In genomic region chr2:225037374-225038075, GRCh38 we compare ENCODE assay signal across 14 cellular contexts. TPM values are rescaled to one million over a fixed set of nuclear protein-coding genes. Genes with fewer than 3 reads are reported as not detected.
A peak's percentile ranks its signal among the peaks of the same experiment; 100 is the strongest.
DNase-seq lines count a peak whose midpoint lies in the region; ATAC-seq, FAIRE-seq and TF ChIP-seq lines count a peak whose summit lies in the region.
"Had no signal": no experiment of that assay in that cellular context is flagged by ENCODE, and none has a peak within 500 bp of the region (broad histone marks: within the 10 kb centered on the region; RNA-seq: fewer than 3 reads in every experiment).

No MANE protein-coding gene starts in this region.

- no peak overlapping the region for H3K27ac ChIP-seq in kidney (ENCODE audit: low read depth in 2 of 2, low read length in 2 of 2)
- H3K27ac ChIP-seq: SK-N-MC, tibial artery had no signal

- H3K27me3 Mint-ChIP-seq in activated CD4-positive, alpha-beta T cell treated with anti-CD3 and anti-CD28 coated beads for 36 hours, result no peaks in the 10 kb centered on the region
- H3K27me3 Mint-ChIP-seq in nephron progenitor cell (ENCODE audit: low read depth, poor library complexity), result peaks cover 43% of the 10 kb centered on the region

- TF ChIP-seq CTCF in cardiac fibroblast (IDR thresholded peaks at IDR 0.05; ENCODE audit: low read depth, low read length) (no peak), kidney (IDR thresholded peaks at IDR 0.05; ENCODE audit: borderline replicate concordance, extremely low read depth, insufficient read depth) (no peak), nephron progenitor cell (IDR thresholded peaks at IDR 0.05) (no peak)

- H3K36me3 Mint-ChIP-seq in activated CD4-positive, alpha-beta T cell treated with anti-CD3 and anti-CD28 coated beads for 36 hours (ENCODE audit: low read depth), result peaks cover 50% of the 10 kb centered on the region
- no peaks in the 10 kb centered on the region for H3K36me3 Mint-ChIP-seq in nephron progenitor cell (ENCODE audit: low read depth)

- H3K9me3 Mint-ChIP-seq in activated CD4-positive, alpha-beta T cell treated with anti-CD3 and anti-CD28 coated beads for 36 hours (ENCODE audit: low read depth), result no peaks in the 10 kb centered on the region
- H3K9me3 Mint-ChIP-seq in nephron progenitor cell, result no peaks in the 10 kb centered on the region

- DNase-seq in activated CD4-positive, alpha-beta T cell treated with anti-CD3 and anti-CD28 coated beads for 36 hours, result no peak
- no peak for DNase-seq in activated CD4-positive, alpha-beta T cell treated with anti-CD3 and anti-CD28 coated beads for 4 hours
- DNase-seq in NOMO-1 treated with DMSO at 0.1 percent for 48 hours (lab: John Stamatoyannopoulos, UW; ENCODE audit: unreplicated experiment), result peak; percentile 57
- DNase-seq in cardiac fibroblast (ENCODE audit: low read depth in 2 of 2), result peak; percentile 28 to 60
- DNase-seq in renal cortical epithelial cell (ENCODE audit: low read depth), result peak; percentile 18
- DNase-seq in GF-D8 (lab: John Stamatoyannopoulos, UW), result no peak
- DNase-seq in kidney, result no peak
- no peak for DNase-seq in nephron progenitor cell
- DNase-seq: 8988T; activated CD4-positive, alpha-beta T cell treated with anti-CD3 and anti-CD28 coated beads, Interleukin-2, amount 50 U/mL, for 4 hours; DMS153; NCI-H187 treated with DMSO at 0.1 percent for 48 hours; tibial artery had no signal

- no peak overlapping the region for H3K4me3 ChIP-seq in cardiac fibroblast (replicated peaks in 1 of 2; ENCODE audit: low read depth in 2 of 2, low read length in 2 of 2)
- H3K4me3 ChIP-seq in kidney (ENCODE audit: low read length in 2 of 2), result no peak overlapping the region
- H3K4me3 ChIP-seq: SK-N-MC, tibial artery had no signal

- POLR2A ChIA-PET in activated CD4-positive, alpha-beta T cell treated with anti-CD3 and anti-CD28 coated beads for 36 hours (lab: Charles Lee), result no interaction called here

- peaks cover 80% of the 10 kb centered on the region for H3K4me1 Mint-ChIP-seq in activated CD4-positive, alpha-beta T cell treated with anti-CD3 and anti-CD28 coated beads for 36 hours
- H3K4me1 Mint-ChIP-seq in nephron progenitor cell, result no peaks in the 10 kb centered on the region

- H3K9ac ChIP-seq in kidney (ENCODE audit: low read length in 2 of 2), result no peak overlapping the region

- peak; percentile 7 for ATAC-seq in activated CD4-positive, alpha-beta T cell treated with anti-CD3 and anti-CD28 coated beads for 36 hours

- CTCF ChIA-PET in activated CD4-positive, alpha-beta T cell treated with anti-CD3 and anti-CD28 coated beads for 36 hours (lab: Charles Lee), result interaction anchor here (0.6 to 5.0 kb wide), 4 partner anchors 15 to 110 kb away, joined by 3 to 33 read pairs (median 4); no protein-coding TSS in a partner anchor

- H3K9me3 ChIP-seq in kidney (ENCODE audit: control insufficient read depth in 1 of 2, low read length in 2 of 2), result no peaks in the 10 kb centered on the region
- H3K9me3 ChIP-seq: tibial artery had no signal

- intact Hi-C loops in activated CD4-positive, alpha-beta T cell treated with anti-CD3 and anti-CD28 coated beads for 36 hours (cut with DNase I, micrococcal nuclease), result loop anchor here (10.0 kb wide), 2 partner anchors 1013 to 1797 kb away; partner anchors contain the start of gene RHBDD1 (in 1 of the 2)
- intact Hi-C loops in kidney (cut with DNase I), result no loop called here

- H3K4me1 ChIP-seq in kidney (ENCODE audit: control insufficient read depth in 1 of 2, insufficient read depth in 1 of 2, low read depth in 1 of 2, low read length in 2 of 2), result peaks cover 0 to 2% of the 10 kb centered on the region in 2 donors

- peak overlapping the region; percentile 94 for H3K27ac Mint-ChIP-seq in activated CD4-positive, alpha-beta T cell treated with anti-CD3 and anti-CD28 coated beads for 36 hours
- no peak overlapping the region for H3K27ac Mint-ChIP-seq in nephron progenitor cell

- peak overlapping the region; percentile 63 for H3K4me3 Mint-ChIP-seq in activated CD4-positive, alpha-beta T cell treated with anti-CD3 and anti-CD28 coated beads for 36 hours
- no peak overlapping the region for H3K4me3 Mint-ChIP-seq in nephron progenitor cell

- no peaks in the 10 kb centered on the region for H3K36me3 ChIP-seq in kidney (ENCODE audit: control insufficient read depth in 1 of 2, insufficient read depth in 2 of 2, low read length in 2 of 2)
- H3K36me3 ChIP-seq: tibial artery had no signal

- no peak for FAIRE-seq in kidney (lab: Jason Lieb, UNC)

RNA-seq across cellular contexts. Expression of gene DOCK10, which starts 4.7 kb away (rescaled TPM):
- total RNA-seq in activated CD4-positive, alpha-beta T cell treated with anti-CD3 and anti-CD28 coated beads for 36 hours, result 100 to 1,000 TPM; 177 to 196 TPM
- total RNA-seq in renal cortical epithelial cell, result 1.7 and 2.5 TPM in 2 replicates
- total RNA-seq in kidney, result 33.8 TPM
- polyA plus RNA-seq in kidney (ENCODE audit: insufficient read depth, low read depth, low replicate concordance), result 2.1 TPM

Comparison
In these comparisons a context has a peak if more than half of its experiments do, and no peak if none do; other contexts are left out.
1. DNase-seq: peak in NOMO-1 treated with DMSO at 0.1 percent for 48 hours (single experiment), cardiac fibroblast (2 of 2) and renal cortical epithelial cell (single experiment); none in activated CD4-positive, alpha-beta T cell treated with anti-CD3 and anti-CD28 coated beads for 36 hours (single experiment), activated CD4-positive, alpha-beta T cell treated with anti-CD3 and anti-CD28 coated beads for 4 hours (0 of 2), GF-D8 (single experiment), kidney (single experiment) and nephron progenitor cell (single experiment).